11 cellular contexts compared by ENCODE assay signal in genomic region chr2:127636248-127637235, GRCh38. TPM values are rescaled to one million over a fixed set of nuclear protein-coding genes. Genes with fewer than 3 reads are reported as not detected.
DNase-seq lines count a peak whose midpoint lies in the region; FAIRE-seq and TF ChIP-seq lines count a peak whose summit lies in the region.
"Had no signal": no experiment of that assay in that cellular context is flagged by ENCODE, and none has a peak within 500 bp of the region (broad histone marks: within the 10 kb centered on the region; RNA-seq: fewer than 3 reads in every experiment).

No MANE protein-coding gene starts in this region.

- H4K20me1 ChIP-seq in H1 (replicated peaks in 1 of 2; ENCODE audit: control insufficient read depth in 1 of 2, insufficient read depth in 2 of 2, low read length in 2 of 2): no peaks in the 10 kb centered on the region
- no peaks in the 10 kb centered on the region for H4K20me1 ChIP-seq in neural progenitor cell (ENCODE audit: low read depth)

- H3K27me3 Mint-ChIP-seq in neural progenitor cell (ENCODE audit: insufficient read depth, low read depth): peaks cover 7% of the 10 kb centered on the region

- no peak overlapping the region for H2AFZ ChIP-seq in H1 (ENCODE audit: low read length)
- H2AFZ ChIP-seq in neural progenitor cell (replicated peaks): no peak overlapping the region

- no peak overlapping the region for H2BK20ac ChIP-seq in H1 (ENCODE audit: low read length)

- no peaks in the 10 kb centered on the region for H3K23me2 ChIP-seq in H1 (ENCODE audit: low read depth, low read length)

- H3K4me1 ChIP-seq in A673 (ENCODE audit: insufficient read depth, low read length, poor library complexity, severe bottlenecking) (peaks cover 15% of the 10 kb centered on the region), HUES6 (ENCODE audit: control insufficient read depth, insufficient read depth, low read length) (peaks cover 29% of the 10 kb centered on the region), H1 (replicated peaks in 1 of 4; ENCODE audit: control insufficient read depth in 3 of 4, insufficient read depth in 4 of 4, low read length in 3 of 4) (peaks cover 0 to 19% (median 7%) of the 10 kb centered on the region in 4 experiments; a peak in 6 of 7 replicates), neural progenitor cell (peaks cover 5% of the 10 kb centered on the region)

- H3K56ac ChIP-seq in H1 (replicated peaks; ENCODE audit: insufficient read length, low read depth, low read length): no peak overlapping the region

- WGBS in H1 (ENCODE audit: extremely low coverage in 1 of 2, insufficient coverage in 1 of 2, insufficient read length in 1 of 2, insufficient replicate concordance in 2 of 2, low coverage in 1 of 2, low lambda C conversion rate in 2 of 2, missing lambda C conversion rate in 1 of 2), 2 experiments: 93% methylated on average over 25 of the region's 33 CpGs; no CpG with 5 or more reads in 1 of the 2 experiments

- no peak for TF ChIP-seq EP300 in H1 (IDR thresholded peaks at IDR 0.05; ENCODE audit: borderline replicate concordance in 1 of 2, low read depth in 2 of 2, low read length in 2 of 2)

- POLR2A ChIA-PET in A673 (lab: Charles Lee; ENCODE audit: low non-redundant PET): interaction anchor here (0.5 kb wide), 1 partner anchor 99 kb away, joined by 3 read pairs; no protein-coding TSS in a partner anchor
- POLR2A ChIA-PET in H1 (lab: Charles Lee; ENCODE audit: partially characterized antibody): no interaction called here

- H3K9ac ChIP-seq in HUES6 (ENCODE audit: low read length): no peak overlapping the region
- no peak overlapping the region for H3K9ac ChIP-seq in H1 (replicated peaks in 1 of 4; ENCODE audit: extremely low read depth in 1 of 4, low read depth in 3 of 4, low read length in 3 of 4)
- no peak overlapping the region for H3K9ac ChIP-seq in neural progenitor cell

- H2BK120ac ChIP-seq in H1 (replicated peaks; ENCODE audit: low read depth, low read length): peak overlapping the region; percentile 41

- H3K27ac ChIP-seq in A673 (ENCODE audit: low read depth, low read length, poor library complexity, severe bottlenecking): peak overlapping the region; percentile 77
- peak overlapping the region; percentile 72; the same call in 1 of the 2 replicates for H3K27ac ChIP-seq in HUES6 (ENCODE audit: low read depth, low read length)
- no peak overlapping the region for H3K27ac ChIP-seq in H1 (ENCODE audit: low read depth, low read length)
- no peak overlapping the region for H3K27ac ChIP-seq in neural progenitor cell

- H3K79me2 ChIP-seq in H1 (ENCODE audit: control insufficient read depth in 1 of 2, insufficient read depth in 2 of 2, low read length in 2 of 2): no peaks in the 10 kb centered on the region
- no peaks in the 10 kb centered on the region for H3K79me2 ChIP-seq in neural progenitor cell (ENCODE audit: low read depth)

- H3K27ac Mint-ChIP-seq in neural progenitor cell: peak overlapping the region; percentile 42
- H3K27ac Mint-ChIP-seq: nephron progenitor cell had no signal

- H3K36me3 ChIP-seq in A673 (ENCODE audit: insufficient read depth, low read length, poor library complexity, severe bottlenecking) (no peaks in the 10 kb centered on the region), HUES6 (ENCODE audit: control insufficient read depth, insufficient read depth, low read length) (no peaks in the 10 kb centered on the region), H1 (ENCODE audit: control insufficient read depth in 2 of 4, insufficient read depth in 4 of 4, low read length in 3 of 4) (no peaks in the 10 kb centered on the region), neural progenitor cell (no peaks in the 10 kb centered on the region)
- H3K36me3 ChIP-seq: MG63 had no signal

- H2AK5ac ChIP-seq in H1 (ENCODE audit: low read depth, low read length): 0 out of 2 replicates have a peak overlapping the region, but pooled peaks have one; percentile 24

- H3K27me3 ChIP-seq in A673 (replicated peaks; ENCODE audit: insufficient read depth, low read depth, low read length, poor library complexity) (no peaks in the 10 kb centered on the region), HUES6 (ENCODE audit: control insufficient read depth, insufficient read depth, low read length) (no peaks in the 10 kb centered on the region), H1 (replicated peaks in 1 of 4; ENCODE audit: control insufficient read depth in 3 of 4, extremely low read depth in 1 of 4, insufficient read depth in 3 of 4, low read length in 3 of 4) (no peaks in the 10 kb centered on the region), neural progenitor cell (no peaks in the 10 kb centered on the region)
- H3K27me3 ChIP-seq: MG63 had no signal

- H3K18ac ChIP-seq in H1 (ENCODE audit: extremely low read depth, low read length): peak overlapping the region; percentile 78

- intact Hi-C loops in A673 (cut with micrococcal nuclease; ENCODE audit: unreplicated experiment): no loop called here

- TF ChIP-seq RAD21 in H1 (IDR thresholded peaks at IDR 0.05 in 1 of 2, conservative IDR thresholded peaks at IDR 0.05 in 1 of 2; ENCODE audit: low read depth in 2 of 2, low read length in 2 of 2): no peak

- H3K4me3 Mint-ChIP-seq in neural progenitor cell: no peak overlapping the region
- H3K4me3 Mint-ChIP-seq: nephron progenitor cell had no signal

- no peak overlapping the region for H3K4ac ChIP-seq in H1 (replicated peaks; ENCODE audit: insufficient read length, low read depth, low read length)

- no peak overlapping the region for H3K14ac ChIP-seq in H1 (ENCODE audit: insufficient read length)

- peak overlapping the region; percentile 75; the same call in 1 of the 2 replicates for H2BK12ac ChIP-seq in H1 (ENCODE audit: low read depth, low read length)

- no TSS peak for BruUV-seq in A673 (replicated peaks; lab: Mats Ljungman, UMichigan)

- H3F3A ChIP-seq in neural progenitor cell (ENCODE audit: low read depth): no peaks in the 10 kb centered on the region

- no peak for TF ChIP-seq POLR2A in H1 (IDR thresholded peaks at IDR 0.05; ENCODE audit: control extremely low read depth in 1 of 2, low read depth in 2 of 2, low read length in 2 of 2)

- CTCF ChIA-PET in A673 (lab: Charles Lee): no interaction called here
- CTCF ChIA-PET in H1 (lab: Charles Lee; ENCODE audit: partially characterized antibody): interaction anchor here (1.6 to 9.8 kb wide), 3 partner anchors 9 to 44 kb away, joined by 3 to 114 read pairs (median 59); partner anchors contain the start of gene GPR17

- H3K4me2 ChIP-seq in H1 (ENCODE audit: insufficient read depth in 1 of 2, low read depth in 2 of 2, low read length in 2 of 2) (no peak overlapping the region), neural progenitor cell (no peak overlapping the region)

- H3K4me3 ChIP-seq in A673 (ENCODE audit: low read depth, low read length, poor library complexity, severe bottlenecking) (no peak overlapping the region), HUES6 (ENCODE audit: low read depth, low read length) (no peak overlapping the region), H1 (ENCODE audit: extremely low read depth in 1 of 4, insufficient read depth in 2 of 4, low read depth in 3 of 4, low read length in 4 of 4) (no peak overlapping the region), neural progenitor cell (no peak overlapping the region)
- H3K4me3 ChIP-seq: MG63 had no signal

- peak overlapping the region; percentile 40; the same call in 1 of the 2 replicates for H4K8ac ChIP-seq in H1 (ENCODE audit: extremely low read depth, insufficient read depth, low read length)

- no peaks in the 10 kb centered on the region for H3K9me3 ChIP-seq in A673 (ENCODE audit: low read depth, low read length, poor library complexity, severe bottlenecking)
- H3K9me3 ChIP-seq in HUES6 (ENCODE audit: control insufficient read depth, insufficient read depth, low read depth, low read length): no peaks in the 10 kb centered on the region
- H3K9me3 ChIP-seq in H1 (ENCODE audit: insufficient read depth in 2 of 2, low read depth in 1 of 2, low read length in 1 of 2): no peaks in the 10 kb centered on the region
- H3K9me3 ChIP-seq in neural progenitor cell (ENCODE audit: low read depth): no peaks in the 10 kb centered on the region
- H3K9me3 ChIP-seq: MG63 had no signal

- H2BK5ac ChIP-seq in H1 (ENCODE audit: low read depth, low read length): peak overlapping the region; percentile 47

- TF ChIP-seq CTCF in A673 (conservative IDR thresholded peaks at IDR 0.05; ENCODE audit: low read depth, low read length) (no peak), H1 (IDR thresholded peaks at IDR 0.05; ENCODE audit: control extremely low read depth in 1 of 3, insufficient read depth in 1 of 3, low read depth in 1 of 3, low read length in 3 of 3) (no peak), neural progenitor cell (IDR thresholded peaks at IDR 0.05) (no peak)

- FAIRE-seq in H1 (lab: Jason Lieb, UNC) (no peak), RCC 7860 (lab: Jason Lieb, UNC) (no peak)

- no peak overlapping the region for H3K23ac ChIP-seq in H1 (ENCODE audit: insufficient read length)

- no peak overlapping the region for H4K5ac ChIP-seq in H1 (ENCODE audit: insufficient read length, low read depth, low read length)

- H3K4me1 Mint-ChIP-seq in neural progenitor cell: peaks cover 2% of the 10 kb centered on the region

- H4K91ac ChIP-seq in H1 (replicated peaks; ENCODE audit: insufficient read length, low read length): peak overlapping the region; percentile 53

- H3K36me3 Mint-ChIP-seq in neural progenitor cell: no peaks in the 10 kb centered on the region

- DNase-seq in A673 (ENCODE audit: low spot score) (no peak), H1 (ENCODE audit: low read depth in 1 of 2, low spot score in 2 of 2) (no peak), neural progenitor cell (ENCODE audit: low spot score) (no peak), RCC 7860 (ENCODE audit: low spot score) (no peak), GF-D8 (lab: John Stamatoyannopoulos, UW) (no peak), NCI-H2227 treated with DMSO at 0.1 percent for 48 hours (lab: John Stamatoyannopoulos, UW) (no peak), UCSD-AML1 (lab: John Stamatoyannopoulos, UW; ENCODE audit: unreplicated experiment) (no peak)
- DNase-seq: MG63, nephron progenitor cell had no signal

- H2BK15ac ChIP-seq in H1 (ENCODE audit: low read length): peak overlapping the region; percentile 61; the same call in 1 of the 2 replicates

- no peaks in the 10 kb centered on the region for H3K9me3 Mint-ChIP-seq in neural progenitor cell
- H3K9me3 Mint-ChIP-seq: nephron progenitor cell had no signal

- no peaks in the 10 kb centered on the region for H3K79me1 ChIP-seq in H1 (ENCODE audit: low read depth, low read length)

RNA-seq across cellular contexts. Expression of gene GPR17, which starts 9.4 kb away (rescaled TPM):
- 0.28 and 0.45 TPM in 2 replicates for total RNA-seq in A673 (2021)
- total RNA-seq in H1 (2021; fragmentation: NEBNext Ultra II Directional; extraction: Animal tissue kit (Norgen Biotek cat#: 25700)): not detected in 2 replicates
- 0.03 TPM in 2 replicates for polyA plus RNA-seq in H1 (2011; rRNA removed)
- polyA plus RNA-seq in H1 (2011; cell fraction: cytosol; rRNA removed): not detected
- polyA plus RNA-seq in H1 (2011; cell fraction: nucleus; rRNA removed): 0.13 TPM
- polyA plus RNA-seq in H1 (2012, experiment 1 of 2): 0.14 to 0.90 TPM (median 0.59 TPM) in 3 of 4 replicates, not detected in the other
- polyA plus RNA-seq in H1 (2012, experiment 2 of 2): 0.09 TPM
- not detected for polyA plus RNA-seq in H1 (2013, experiment 1 of 2)
- polyA plus RNA-seq in H1 (2013, experiment 2 of 2): not detected
- not detected in 2 replicates for polyA minus RNA-seq in H1 (2011; rRNA and poly(A)+ RNA removed)
- polyA minus RNA-seq in H1 (2011; cell fraction: cytosol; rRNA and poly(A)+ RNA removed): not detected
- polyA minus RNA-seq in H1 (2011; cell fraction: nucleus; rRNA and poly(A)+ RNA removed): not detected
- total RNA-seq in neural progenitor cell (ENCODE audit: low replicate concordance): not detected in 2 replicates
- total RNA-seq: epithelial cell of proximal tubule had no signal

RNA-seq across cellular contexts. Expression of gene LIMS2, which starts 38.8 kb away (rescaled TPM):
- total RNA-seq in A673 (2021) (1.2 and 1.5 TPM in 2 replicates), neural progenitor cell (ENCODE audit: low replicate concordance) (1.2 TPM in 1 of 2 replicates, not detected in the other)
- 4.8 and 4.9 TPM in 2 replicates for total RNA-seq in H1 (2021; fragmentation: NEBNext Ultra II Directional; extraction: Animal tissue kit (Norgen Biotek cat#: 25700))
- polyA plus RNA-seq in H1 (2011; rRNA removed): 3.3 and 5.1 TPM in 2 replicates
- polyA plus RNA-seq in H1 (2011; cell fraction: cytosol; rRNA removed): 2.4 TPM
- 5.6 TPM for polyA plus RNA-seq in H1 (2011; cell fraction: nucleus; rRNA removed)
- polyA plus RNA-seq in H1 (2012, experiment 1 of 2): 2.7 to 3.7 TPM (median 3.6 TPM) in 4 replicates
- 5.1 TPM for polyA plus RNA-seq in H1 (2012, experiment 2 of 2)
- 3.6 TPM for polyA plus RNA-seq in H1 (2013, experiment 1 of 2)
- polyA plus RNA-seq in H1 (2013, experiment 2 of 2): 3.8 TPM
- polyA minus RNA-seq in H1 (2011; rRNA and poly(A)+ RNA removed): 0.90 and 1.2 TPM in 2 replicates
- polyA minus RNA-seq in H1 (2011; cell fraction: cytosol; rRNA and poly(A)+ RNA removed): 1.5 TPM
- polyA minus RNA-seq in H1 (2011; cell fraction: nucleus; rRNA and poly(A)+ RNA removed): 2.3 TPM

Comparison
In these comparisons a context has a peak if more than half of its experiments do, and no peak if none do; other contexts are left out.
1. H3K27ac ChIP-seq: peak in A673 (single experiment) and HUES6 (single experiment); none in H1 (single experiment) and neural progenitor cell (single experiment).